In genomic region chr9:121376214-121376830, GRCh38 we compare ENCODE assay signal across 9 cellular contexts. TPM values are rescaled to one million over a fixed set of nuclear protein-coding genes. Genes with fewer than 3 reads are reported as not detected.
DNase-seq lines count a peak whose midpoint lies in the region; ATAC-seq, FAIRE-seq and TF ChIP-seq lines count a peak whose summit lies in the region.
"Had no signal": no experiment of that assay in that cellular context is flagged by ENCODE, and none has a peak within 500 bp of the region (broad histone marks: within the 10 kb centered on the region; RNA-seq: fewer than 3 reads in every experiment).

No MANE protein-coding gene starts in this region.

- H3K36me3 ChIP-seq in BE2C = no peaks in the 10 kb centered on the region
- H3K36me3 ChIP-seq in K562 (ENCODE audit: control insufficient read depth, insufficient read depth, low read length) = peaks cover 26% of the 10 kb centered on the region
- H3K36me3 ChIP-seq in lower lobe of right lung = no peaks in the 10 kb centered on the region

- FAIRE-seq in K562 (lab: Jason Lieb, UNC) = no peak

- H3K9me3 ChIP-seq in BE2C (no peaks in the 10 kb centered on the region), K562 (replicated peaks; ENCODE audit: control insufficient read depth, insufficient read depth, low read depth, low read length) (0 out of 2 replicates have a peak, but pooled peaks cover 3% of the 10 kb centered on the region), lower lobe of right lung (no peaks in the 10 kb centered on the region)

- TF ChIP-seq POLR2A in K562 (conservative IDR thresholded peaks at IDR 0.05) = no peak

- ATAC-seq in K562 (no peak), lower lobe of right lung (no peak), GM18873 (IDR thresholded peaks at IDR 0.05; ENCODE audit: low FRiP score, unreplicated experiment) (no peak)

- H3K4me3 ChIP-seq in BE2C (ENCODE audit: low read depth, low read length) (no peak overlapping the region), K562 (no peak overlapping the region), lower lobe of right lung (no peak overlapping the region)

- in situ Hi-C loops in K562 (cut with MboI) = no loop called here

- 95% methylated on average over 4 of the region's 4 CpGs for WGBS in K562 (ENCODE audit: insufficient coverage, low coverage, missing lambda C conversion rate)

- peaks cover 14% of the 10 kb centered on the region for H3K79me2 ChIP-seq in K562 (ENCODE audit: control insufficient read depth, insufficient read depth, low read length)

- no peak overlapping the region for H3K4me2 ChIP-seq in K562 (ENCODE audit: insufficient read depth, low read length)

- intact Hi-C loops in K562 (cut with micrococcal nuclease) (loop anchor here (1.0 kb wide), 1 partner anchor 56 kb away; no protein-coding TSS in a partner anchor), lower lobe of right lung (cut with DNase I) (loop anchor here (10.0 kb wide), 1 partner anchor 52 kb away; no protein-coding TSS in a partner anchor)

- H3K27me3 ChIP-seq in BE2C (no peaks in the 10 kb centered on the region), K562 (ENCODE audit: control insufficient read depth in 2 of 2, insufficient read depth in 2 of 2, low read length in 2 of 2) (no peaks in the 10 kb centered on the region), lower lobe of right lung (ENCODE audit: low read depth) (no peaks in the 10 kb centered on the region)

- CTCF ChIA-PET in K562 (lab: Yijun Ruan, JAX; ENCODE audit: low intra/inter-chr PET ratio) = interaction anchor here (0.7 to 3.4 kb wide), 4 partner anchors 23 to 163 kb away, joined by 3 to 32 read pairs (median 6); no protein-coding TSS in a partner anchor

- no peaks in the 10 kb centered on the region for H3K9me1 ChIP-seq in K562 (ENCODE audit: control insufficient read depth, insufficient read depth, low read length)

- H3K27ac ChIP-seq in K562 (ENCODE audit: extremely low read depth, low read depth, low read length) = no peak overlapping the region
- no peak overlapping the region for H3K27ac ChIP-seq in lower lobe of right lung

- POLR2A ChIA-PET in K562 (lab: Yijun Ruan, JAX) = no interaction called here

- no peak overlapping the region for H3K9ac ChIP-seq in K562 (ENCODE audit: insufficient read depth in 1 of 2, low read depth in 2 of 2, low read length in 2 of 2)

- BruUV-seq in K562 (replicated peaks; lab: Mats Ljungman, UMichigan) = no TSS peak

- H3K4me1 ChIP-seq in BE2C (peaks cover 14% of the 10 kb centered on the region), K562 (replicated peaks in 1 of 2; ENCODE audit: control insufficient read depth in 2 of 2, insufficient read depth in 2 of 2, low read length in 2 of 2) (peaks cover 3 to 24% of the 10 kb centered on the region in 2 experiments; a peak in 4 of 5 replicates), lower lobe of right lung (peaks cover 34% of the 10 kb centered on the region)

- peak; percentile 20 to 45; a peak in 2 of 4 replicates for TF ChIP-seq RAD21 in K562 (CRISPR knock-in tag; conservative IDR thresholded peaks at IDR 0.05 in 1 of 2, IDR thresholded peaks at IDR 0.05 in 1 of 2)

- H2AFZ ChIP-seq in K562 (ENCODE audit: low read depth, low read length) = no peak overlapping the region

- no peaks in the 10 kb centered on the region for H4K20me1 ChIP-seq in K562 (replicated peaks; ENCODE audit: control insufficient read depth, insufficient read depth, low read length)

- peak; percentile 23; the same call in 1 of the 2 replicates for TF ChIP-seq CTCF in BE2C (IDR thresholded peaks at IDR 0.05; ENCODE audit: low read depth, low read length)
- TF ChIP-seq CTCF in K562 (IDR thresholded peaks at IDR 0.05 in 2 of 3, conservative IDR thresholded peaks at IDR 0.05 in 1 of 3; ENCODE audit: insufficient read depth in 2 of 3, low read depth in 1 of 3, low read length in 3 of 3) = peak in 2 of 3 experiments; percentile 11 to 33; a peak in 3 of 6 replicates
- TF ChIP-seq CTCF in lower lobe of right lung (IDR thresholded peaks at IDR 0.05) = peak; percentile 40

- DNase-seq in BE2C (no peak), Kasumi-1 (lab: John Stamatoyannopoulos, UW) (peak; percentile 55 to 60), K562 (ENCODE audit: extremely low read depth in 1 of 4, low spot score in 3 of 4) (no peak), lower lobe of right lung (no peak), NCI-H524 (lab: John Stamatoyannopoulos, UW) (no peak), HK-2 (ENCODE audit: unreplicated experiment) (no peak)
- DNase-seq in effector CD8-positive, alpha-beta T cell (lab: John Stamatoyannopoulos, UW) = no peak
- DNase-seq: activated naive CD4-positive, alpha-beta T cell treated with Interleukin-2 at 50 U/mL for 16 hours had no signal

- TF ChIP-seq EP300 in K562 (IDR thresholded peaks at IDR 0.05; ENCODE audit: low read length) = no peak

TF ChIP-seq in K562, 482 proteins besides CTCF, POLR2A, EP300 and RAD21:
- no peak for TF ChIP-seq ZBTB7A (IDR thresholded peaks at IDR 0.05; ENCODE audit: borderline replicate concordance, control insufficient read depth, low read depth, low read length)
- no peak for TF ChIP-seq ZNF280A (IDR thresholded peaks at IDR 0.05; ENCODE audit: low read depth, partially characterized antibody)
- TF ChIP-seq ESRRB (CRISPR knock-in tag; IDR thresholded peaks at IDR 0.05; ENCODE audit: borderline replicate concordance) = no peak
- TF ChIP-seq WHSC1 (IDR thresholded peaks at IDR 0.05; ENCODE audit: low read length) = no peak
- TF ChIP-seq RFX7 (CRISPR knock-in tag; IDR thresholded peaks at IDR 0.05) = no peak
- TF ChIP-seq PTRF (tag; IDR thresholded peaks at IDR 0.05) = no peak
- TF ChIP-seq NCOA4 (IDR thresholded peaks at IDR 0.05; ENCODE audit: partially characterized antibody) = no peak
- no peak for TF ChIP-seq ARNT (IDR thresholded peaks at IDR 0.05)
- no peak for TF ChIP-seq EWSR1 (IDR thresholded peaks at IDR 0.05; ENCODE audit: borderline replicate concordance, low read depth, partially characterized antibody)
- no peak for TF ChIP-seq TSC22D4 (tag; IDR thresholded peaks at IDR 0.05)
- TF ChIP-seq USF1 (CRISPR knock-in tag; IDR thresholded peaks at IDR 0.05) = no peak
- TF ChIP-seq ZNF253 (CRISPR knock-in tag; conservative IDR thresholded peaks at IDR 0.05) = no peak

RNA-seq across cellular contexts. Expression of gene STOM, which starts 6.3 kb away (rescaled TPM):
- polyA plus RNA-seq in BE2C (2012; ENCODE audit: insufficient read depth, insufficient read length, low read depth) = 41.8 TPM
- total RNA-seq in K562 (2011; cell fraction: chromatin; rRNA removed; ENCODE audit: low replicate concordance) = 57.6 and 69.2 TPM in 2 replicates
- total RNA-seq in K562 (2011; cell fraction: nucleolus; rRNA removed) = 86.6 and 95.4 TPM in 2 replicates
- total RNA-seq in K562 (2011; cell fraction: nucleoplasm; rRNA removed) = 109 and 133 TPM in 2 replicates
- total RNA-seq in K562 (2014; rRNA removed) (23.2 and 34.7 TPM in 2 replicates), K562 (2014; rRNA removed; fragmentation: Illumina TruSeq; extraction: Trizol) (43.9 and 52.4 TPM in 2 replicates), K562 (2015; rRNA removed; fragmentation: Illumina TruSeq; extraction: Trizol) (54.4 and 58.1 TPM in 2 replicates), K562 (2021) (56.7 and 56.9 TPM in 2 replicates), lower lobe of right lung (479 TPM)
- polyA plus RNA-seq in K562 (2011; rRNA removed) (62.6 and 140 TPM in 2 replicates), K562 (2014; fragmentation: Illumina TruSeq; extraction: Trizol) (46.9 and 49.4 TPM in 2 replicates), K562 (2014; fragmentation: Nextera tagmentation; extraction: Ambion mirVana) (10 to 100 TPM; 24.6 to 35.8 TPM), K562 (2014; rRNA removed) (33.5 and 43.0 TPM in 2 replicates)
- polyA plus RNA-seq in K562 (2011; cell fraction: cytosol; rRNA removed) = 46.5 and 61.5 TPM in 2 replicates
- 15.3 and 22.4 TPM in 2 replicates for polyA plus RNA-seq in K562 (2011; cell fraction: nucleus; rRNA removed)
- polyA plus RNA-seq in K562 (2012) = 27.0 and 42.0 TPM in 2 replicates
- polyA minus RNA-seq in K562 (2011; rRNA and poly(A)+ RNA removed) = 40.2 and 82.5 TPM in 2 replicates
- 37.9 and 62.8 TPM in 2 replicates for polyA minus RNA-seq in K562 (2011; cell fraction: cytosol; rRNA and poly(A)+ RNA removed)
- polyA minus RNA-seq in K562 (2011; cell fraction: nucleus; rRNA and poly(A)+ RNA removed) = 11.0 and 11.8 TPM in 2 replicates

Comparison
In these comparisons a context has a peak if more than half of its experiments do, and no peak if none do; other contexts are left out.
1. DNase-seq: peak in Kasumi-1 (2 of 2); none in BE2C (single experiment), K562 (0 of 4), lower lobe of right lung (single experiment), NCI-H524 (0 of 2), effector CD8-positive, alpha-beta T cell (single experiment) and HK-2 (single experiment).
2. Peak in every context shown above with its lines, with median percentiles within 50 percentile points of each other: CTCF ChIP-seq.